In genomic region chr1:43348809-43349593, GRCh38 we compare ENCODE assay signal across 8 cellular contexts. TPM values are rescaled to one million over a fixed set of nuclear protein-coding genes. Genes with fewer than 3 reads are reported as not detected.
DNase-seq lines count a peak whose midpoint lies in the region; ATAC-seq and TF ChIP-seq lines count a peak whose summit lies in the region.

No MANE protein-coding gene starts in this region.

- intact Hi-C loops in activated naive CD4-positive, alpha-beta T cell treated with anti-CD3 and anti-CD28 coated beads for 36 hours (cut with micrococcal nuclease): loop anchor here (1.0 kb wide), 1 partner anchor 301 kb away; the partner anchor contains the start of gene KDM4A

- DNase-seq in DMS 273 (lab: John Stamatoyannopoulos, UW; ENCODE audit: unreplicated experiment) (peak; percentile 93), NT2/D1 (ENCODE audit: low read depth, low spot score) (peak; percentile 93), nephron progenitor cell (peak; percentile 97), upper lobe of left lung (peak; percentile 95 to 96), NCI-H1694 treated with DMSO at 0.1 percent for 48 hours (lab: John Stamatoyannopoulos, UW) (no peak)
- peak; percentile 79 for DNase-seq in activated naive CD4-positive, alpha-beta T cell treated with anti-CD3 and anti-CD28 coated beads for 36 hours

- peak overlapping the region; percentile 74 for H3K4me3 Mint-ChIP-seq in activated naive CD4-positive, alpha-beta T cell treated with anti-CD3 and anti-CD28 coated beads for 36 hours
- H3K4me3 Mint-ChIP-seq in nephron progenitor cell: peak overlapping the region; percentile 84

- peaks cover 6% of the 10 kb centered on the region for H3K4me1 Mint-ChIP-seq in activated naive CD4-positive, alpha-beta T cell treated with anti-CD3 and anti-CD28 coated beads for 36 hours (ENCODE audit: low read depth)
- H3K4me1 Mint-ChIP-seq in nephron progenitor cell: peaks cover 41% of the 10 kb centered on the region

- peak overlapping the region; percentile 95 for H3K9ac ChIP-seq in NT2/D1 (ENCODE audit: insufficient read length, low read depth)

- H3K4me3 ChIP-seq in NT2/D1 (ENCODE audit: insufficient read length, low read depth) (peak overlapping the region; percentile 74), gastroesophageal sphincter (peak overlapping the region; percentile 16 to 62), upper lobe of left lung (peak overlapping the region; percentile 10 to 51 (median 46))

- no peaks in the 10 kb centered on the region for H3K27me3 Mint-ChIP-seq in activated naive CD4-positive, alpha-beta T cell treated with anti-CD3 and anti-CD28 coated beads for 36 hours (ENCODE audit: low read depth)
- H3K27me3 Mint-ChIP-seq in nephron progenitor cell (ENCODE audit: low read depth, poor library complexity): peaks cover 10% of the 10 kb centered on the region

- peak overlapping the region; percentile 77 for H3K27ac Mint-ChIP-seq in activated naive CD4-positive, alpha-beta T cell treated with anti-CD3 and anti-CD28 coated beads for 36 hours
- H3K27ac Mint-ChIP-seq in nephron progenitor cell: peak overlapping the region; percentile 100

- H3K9me3 ChIP-seq in NT2/D1 (ENCODE audit: insufficient read depth, low read length) (no peaks in the 10 kb centered on the region), gastroesophageal sphincter (no peaks in the 10 kb centered on the region), upper lobe of left lung (no peaks in the 10 kb centered on the region)

- no peak for TF ChIP-seq EP300 in gastroesophageal sphincter (IDR thresholded peaks at IDR 0.05)
- TF ChIP-seq EP300 in upper lobe of left lung (IDR thresholded peaks at IDR 0.05): peak in 1 of 4 donors; percentile 7

- no peaks in the 10 kb centered on the region for H3K9me3 Mint-ChIP-seq in activated naive CD4-positive, alpha-beta T cell treated with anti-CD3 and anti-CD28 coated beads for 36 hours
- H3K9me3 Mint-ChIP-seq in nephron progenitor cell: no peaks in the 10 kb centered on the region

- WGBS in gastroesophageal sphincter (ENCODE audit: low coverage in 1 of 2), 2 donors: 0% methylated on average over 5 to 10 of the region's 72 CpGs
- WGBS in upper lobe of left lung, 2 donors: 27 to 44% methylated on average over 22 to 25 of the region's 72 CpGs

- CTCF ChIA-PET in activated naive CD4-positive, alpha-beta T cell treated with anti-CD3 and anti-CD28 coated beads for 36 hours (lab: Charles Lee): interaction anchor here (1.0 kb wide), 1 partner anchor 10 kb away, joined by 5 read pairs; the partner anchor contains the start of gene CDC20

- H3K27ac ChIP-seq in gastroesophageal sphincter (peak overlapping the region; percentile 19 to 94 (median 89)), upper lobe of left lung (peak overlapping the region; percentile 87 to 93 (median 88))

- H3K27me3 ChIP-seq in NT2/D1 (ENCODE audit: insufficient read depth, insufficient read length) (peaks cover 21% of the 10 kb centered on the region), gastroesophageal sphincter (no peaks in the 10 kb centered on the region), upper lobe of left lung (no peaks in the 10 kb centered on the region)

- no peak for TF ChIP-seq CTCF in gastroesophageal sphincter (IDR thresholded peaks at IDR 0.05)
- TF ChIP-seq CTCF in nephron progenitor cell (IDR thresholded peaks at IDR 0.05): no peak
- TF ChIP-seq CTCF in upper lobe of left lung (IDR thresholded peaks at IDR 0.05): peak in 2 of 6 experiments; percentile 10 to 14

- peak; percentile 63 for ATAC-seq in HG03521 (IDR thresholded peaks at IDR 0.05; ENCODE audit: unreplicated experiment)
- ATAC-seq in gastroesophageal sphincter: peak; percentile 87
- ATAC-seq in upper lobe of left lung (ENCODE audit: low FRiP score in 2 of 2): peak; percentile 89 to 95

- H3K36me3 Mint-ChIP-seq in activated naive CD4-positive, alpha-beta T cell treated with anti-CD3 and anti-CD28 coated beads for 36 hours (ENCODE audit: low read depth): no peaks in the 10 kb centered on the region
- no peaks in the 10 kb centered on the region for H3K36me3 Mint-ChIP-seq in nephron progenitor cell (ENCODE audit: low read depth)

- TF ChIP-seq POLR2A in gastroesophageal sphincter (IDR thresholded peaks at IDR 0.05): peak; percentile 38 to 41
- TF ChIP-seq POLR2A in upper lobe of left lung (IDR thresholded peaks at IDR 0.05): peak in 2 of 4 donors; percentile 56 to 78

- H3K36me3 ChIP-seq in NT2/D1 (ENCODE audit: insufficient read depth, insufficient read length, low read length) (no peaks in the 10 kb centered on the region), gastroesophageal sphincter (no peaks in the 10 kb centered on the region), upper lobe of left lung (no peaks in the 10 kb centered on the region)

- peaks cover 13% of the 10 kb centered on the region for H3K4me1 ChIP-seq in NT2/D1 (ENCODE audit: insufficient read depth, insufficient read length)
- peaks cover 0 to 25% (median 0%) of the 10 kb centered on the region in 3 donors for H3K4me1 ChIP-seq in gastroesophageal sphincter
- H3K4me1 ChIP-seq in upper lobe of left lung: peaks cover 7 to 28% (median 13%) of the 10 kb centered on the region in 4 donors

RNA-seq across cellular contexts. Expression of gene CDC20, which starts 9.8 kb away (rescaled TPM):
- 100 to 1,000 TPM; 179 to 194 TPM for total RNA-seq in activated naive CD4-positive, alpha-beta T cell treated with anti-CD3 and anti-CD28 coated beads for 36 hours
- total RNA-seq in gastroesophageal sphincter (under 1 TPM in 3 of 4 donors, not detected in 1; 0.42 to 0.69 (median 0.54) TPM), upper lobe of left lung (1 to 10 TPM in 5 of 6 donors, not detected in 1; 2.1 to 8.4 (median 2.9) TPM)

RNA-seq across cellular contexts. Expression of gene MPL, which starts 11.4 kb away (rescaled TPM):
- total RNA-seq in activated naive CD4-positive, alpha-beta T cell treated with anti-CD3 and anti-CD28 coated beads for 36 hours: not detected
- total RNA-seq in gastroesophageal sphincter (1 to 10 TPM in 1 of 4 donors, under 1 TPM in 1, not detected in 2; 0.27 to 1.1 TPM), upper lobe of left lung (1 to 10 TPM in 1 of 6 donors, under 1 TPM in 5; 0.24 to 6.3 (median 0.74) TPM)

RNA-seq across cellular contexts. Expression of gene ELOVL1, which starts 18.8 kb away (rescaled TPM):
- 10 to 100 TPM; 42.8 to 44.2 TPM for total RNA-seq in activated naive CD4-positive, alpha-beta T cell treated with anti-CD3 and anti-CD28 coated beads for 36 hours
- 10 to 100 TPM; 26.3 to 65.0 (median 41.0) TPM for total RNA-seq in gastroesophageal sphincter
- total RNA-seq in upper lobe of left lung: 100 to 1,000 TPM in 1 of 6 donors, 10 to 100 TPM in 5; 32.5 to 118 (median 72.0) TPM

RNA-seq across cellular contexts. Expression of gene MED8, which starts 40.6 kb away (rescaled TPM):
- 10 to 100 TPM; 45.8 to 45.9 TPM for total RNA-seq in activated naive CD4-positive, alpha-beta T cell treated with anti-CD3 and anti-CD28 coated beads for 36 hours
- 10 to 100 TPM; 31.4 to 41.1 (median 33.6) TPM for total RNA-seq in gastroesophageal sphincter
- 10 to 100 TPM; 13.8 to 59.7 (median 38.4) TPM for total RNA-seq in upper lobe of left lung

RNA-seq across cellular contexts. Expression of gene SZT2, which starts 40.7 kb away (rescaled TPM):
- total RNA-seq in activated naive CD4-positive, alpha-beta T cell treated with anti-CD3 and anti-CD28 coated beads for 36 hours: 10 to 100 TPM; 26.6 to 28.2 TPM
- 10 to 100 TPM; 13.1 to 40.0 (median 35.1) TPM for total RNA-seq in gastroesophageal sphincter
- total RNA-seq in upper lobe of left lung: 100 to 1,000 TPM in 1 of 6 donors, 10 to 100 TPM in 5; 33.3 to 184 (median 57.0) TPM

Comparison
In these comparisons a context has a peak if more than half of its experiments do, and no peak if none do; other contexts are left out.
1. RNA of gene CDC20, which starts 9.8 kb away (total RNA-seq): 179 to 194 TPM in activated naive CD4-positive, alpha-beta T cell treated with anti-CD3 and anti-CD28 coated beads for 36 hours; 2.1 to 8.4 TPM in upper lobe of left lung and 0.42 to 0.69 TPM in gastroesophageal sphincter; every median in the first group is over 10 times any median in the second.
2. Peak in every context shown above with its lines, with median percentiles within 50 percentile points of each other: ATAC-seq and H3K4me3 ChIP-seq.